In genomic region chr11:57546869-57547518, GRCh38 we compare ENCODE assay signal across 1 cellular context.
TF ChIP-seq lines count a peak whose summit lies in the region.

No MANE protein-coding gene starts in this region.

TF ChIP-seq in A549, 52 proteins besides CTCF, POLR2A, EP300 and RAD21:
- TF ChIP-seq HDAC2 (IDR thresholded peaks at IDR 0.05) (no peak), CHD4 (IDR thresholded peaks at IDR 0.05; ENCODE audit: borderline replicate concordance) (no peak), CBX8 (IDR thresholded peaks at IDR 0.05) (no peak), HMGXB4 (CRISPR knock-in tag; IDR thresholded peaks at IDR 0.05; ENCODE audit: borderline replicate concordance) (no peak), EHF (CRISPR knock-in tag; IDR thresholded peaks at IDR 0.05) (no peak), PBX3 (IDR thresholded peaks at IDR 0.05) (no peak), CEBPB (IDR thresholded peaks at IDR 0.05) (no peak), BHLHE40 (IDR thresholded peaks at IDR 0.05; ENCODE audit: low read depth, low read length) (no peak), E2F6 (IDR thresholded peaks at IDR 0.05; ENCODE audit: borderline replicate concordance, low read depth) (no peak), CBX2 (IDR thresholded peaks at IDR 0.05; ENCODE audit: borderline replicate concordance, low read depth) (no peak), FOSB (CRISPR knock-in tag; IDR thresholded peaks at IDR 0.05) (no peak), NR3C1 (IDR thresholded peaks at IDR 0.05) (no peak), ELK1 (IDR thresholded peaks at IDR 0.05; ENCODE audit: low read depth, low read length) (no peak), KDM5A (IDR thresholded peaks at IDR 0.05) (no peak), FOXS1 (CRISPR knock-in tag; IDR thresholded peaks at IDR 0.05) (no peak)
